15 cellular contexts compared by ENCODE assay signal in genomic region chr5:171226096-171226495, GRCh38.
DNase-seq lines count a peak whose midpoint lies in the region; ATAC-seq and TF ChIP-seq lines count a peak whose summit lies in the region.
"Had no signal": no experiment of that assay in that cellular context is flagged by ENCODE, and none has a peak within 500 bp of the region (broad histone marks: within the 10 kb centered on the region; RNA-seq: fewer than 3 reads in every experiment).

No MANE protein-coding gene starts in this region.

- peak; percentile 70 for TF ChIP-seq CTCF in DND-41 (IDR thresholded peaks at IDR 0.05; ENCODE audit: borderline replicate concordance, extremely low read depth, low read length, poor library complexity, severe bottlenecking)
- peak; percentile 50 for TF ChIP-seq CTCF in LNCAP (IDR thresholded peaks at IDR 0.05)
- TF ChIP-seq CTCF in astrocyte of the cerebellum (IDR thresholded peaks at IDR 0.05; ENCODE audit: low read depth, low read length, missing control alignments): peak; percentile 35
- TF ChIP-seq CTCF in neural crest cell (conservative IDR thresholded peaks at IDR 0.05): peak; percentile 44
- TF ChIP-seq CTCF in spleen (IDR thresholded peaks at IDR 0.05 in 8 of 11, conservative IDR thresholded peaks at IDR 0.05 in 3 of 11): no peak
- no peak for TF ChIP-seq CTCF in left lung (IDR thresholded peaks at IDR 0.05)

- no peaks in the 10 kb centered on the region for H4K20me1 ChIP-seq in DND-41 (ENCODE audit: insufficient read depth, low read length)

- H3K36me3 ChIP-seq in DND-41 (ENCODE audit: insufficient read depth, low read length): no peaks in the 10 kb centered on the region
- no peaks in the 10 kb centered on the region for H3K36me3 ChIP-seq in spleen
- no peaks in the 10 kb centered on the region for H3K36me3 ChIP-seq in left lung
- H3K36me3 ChIP-seq: esophagus squamous epithelium, tibial nerve had no signal

- H3K4me1 Mint-ChIP-seq in neural crest cell: no peaks in the 10 kb centered on the region

- intact Hi-C loops in spleen (cut with DNase I; ENCODE audit: low total_unique reads) (no loop called here), left lung (cut with DNase I) (no loop called here)

- H2AFZ ChIP-seq in DND-41 (ENCODE audit: low read depth, low read length): no peak overlapping the region

- H3K4me1 ChIP-seq in DND-41 (ENCODE audit: insufficient read depth, low read length): peaks cover 26% of the 10 kb centered on the region
- no peaks in the 10 kb centered on the region for H3K4me1 ChIP-seq in spleen
- H3K4me1 ChIP-seq in left lung: no peaks in the 10 kb centered on the region
- H3K4me1 ChIP-seq: esophagus squamous epithelium, tibial nerve had no signal

- no peaks in the 10 kb centered on the region for H3K9me3 Mint-ChIP-seq in neural crest cell
- H3K9me3 Mint-ChIP-seq: activated CD4-positive, alpha-beta memory T cell treated with anti-CD3 and anti-CD28 coated beads for 36 hours; T-helper 2 cell treated with Interferon-gamma antibody and Interleukin-4, amounts not matched to agents 5 μg/mL and 100 μg/mL, for 36 hours had no signal

- no peak overlapping the region for H3K9ac ChIP-seq in DND-41 (ENCODE audit: low read depth, low read length)

- H3K9me3 ChIP-seq in DND-41 (ENCODE audit: insufficient read depth, low read length, severe bottlenecking): no peaks in the 10 kb centered on the region
- H3K9me3 ChIP-seq in spleen: no peaks in the 10 kb centered on the region
- no peaks in the 10 kb centered on the region for H3K9me3 ChIP-seq in left lung
- H3K9me3 ChIP-seq: esophagus squamous epithelium, tibial nerve had no signal

- no peak overlapping the region for H3K4me2 ChIP-seq in DND-41 (ENCODE audit: insufficient read depth, low read length)

- H3K27ac ChIP-seq in DND-41 (ENCODE audit: low read length) (0 out of 2 replicates have a peak overlapping the region, but pooled peaks have one; percentile 36), spleen (no peak overlapping the region), left lung (no peak overlapping the region)
- H3K27ac ChIP-seq: esophagus squamous epithelium, tibial nerve had no signal

- H3K4me3 ChIP-seq in DND-41 (ENCODE audit: low read depth in 1 of 2, low read length in 2 of 2) (no peak overlapping the region), astrocyte of the cerebellum (ENCODE audit: low read depth, low read length) (no peak overlapping the region), spleen (no peak overlapping the region), left lung (no peak overlapping the region)
- H3K4me3 ChIP-seq: esophagus squamous epithelium, tibial nerve had no signal

- in situ Hi-C loops in astrocyte of the cerebellum (cut with HindIII; ENCODE audit: low sequenced_read_pairs): no loop called here

- no peaks in the 10 kb centered on the region for H3K27me3 ChIP-seq in DND-41 (ENCODE audit: insufficient read depth, low read length, poor library complexity)
- H3K27me3 ChIP-seq in spleen (replicated peaks in 1 of 7): no peaks in the 10 kb centered on the region
- H3K27me3 ChIP-seq in left lung: no peaks in the 10 kb centered on the region
- H3K27me3 ChIP-seq: esophagus squamous epithelium, tibial nerve had no signal

- WGBS in spleen, 5 donors: 82 to 93% (median 87%) methylated on average over 3 of the region's 3 CpGs

- H3K27me3 Mint-ChIP-seq in neural crest cell (ENCODE audit: low read depth): no peaks in the 10 kb centered on the region

- H3K79me2 ChIP-seq in DND-41 (ENCODE audit: insufficient read depth, low read length): no peaks in the 10 kb centered on the region

- ATAC-seq in DND-41 (ENCODE audit: insufficient read depth, low read depth): peak; percentile 74
- no peak for ATAC-seq in HG03521 (IDR thresholded peaks at IDR 0.05; ENCODE audit: unreplicated experiment)
- ATAC-seq in GM18868 (IDR thresholded peaks at IDR 0.05; ENCODE audit: unreplicated experiment): no peak
- ATAC-seq in left lung: no peak

- H3K27ac Mint-ChIP-seq in neural crest cell (ENCODE audit: unreplicated experiment): no peak overlapping the region
- H3K27ac Mint-ChIP-seq: activated CD4-positive, alpha-beta memory T cell treated with anti-CD3 and anti-CD28 coated beads for 36 hours; T-helper 2 cell treated with Interferon-gamma antibody and Interleukin-4, amounts not matched to agents 5 μg/mL and 100 μg/mL, for 36 hours had no signal

- TF ChIP-seq POLR2A in spleen (IDR thresholded peaks at IDR 0.05): no peak

- no peak overlapping the region for H3K4me3 Mint-ChIP-seq in neural crest cell
- H3K4me3 Mint-ChIP-seq: activated CD4-positive, alpha-beta memory T cell treated with anti-CD3 and anti-CD28 coated beads for 36 hours; T-helper 2 cell treated with Interferon-gamma antibody and Interleukin-4, amounts not matched to agents 5 μg/mL and 100 μg/mL, for 36 hours had no signal

- DNase-seq in DND-41 (no peak), astrocyte of the cerebellum (ENCODE audit: low read depth) (peak; percentile 1), neural crest cell (ENCODE audit: low read depth, low spot score) (no peak), spleen (no peak), left lung (no peak)
- DNase-seq: activated CD4-positive, alpha-beta memory T cell treated with anti-CD3 and anti-CD28 coated beads for 36 hours; activated effector memory CD4-positive, alpha-beta T cell treated with anti-CD3 and anti-CD28 coated beads, Interleukin-2, amount 50 U/mL, for 16 hours; DMS153; esophagus squamous epithelium; NCI-H345 had no signal

- no peaks in the 10 kb centered on the region for H3K36me3 Mint-ChIP-seq in neural crest cell (ENCODE audit: low read depth)
- H3K36me3 Mint-ChIP-seq: activated CD4-positive, alpha-beta memory T cell treated with anti-CD3 and anti-CD28 coated beads for 36 hours had no signal

Comparison
In these comparisons a context has a peak if more than half of its experiments do, and no peak if none do; other contexts are left out.
1. CTCF ChIP-seq: peak in DND-41 (single experiment), LNCAP (single experiment), astrocyte of the cerebellum (single experiment) and neural crest cell (single experiment); none in spleen (0 of 11) and left lung (0 of 2).